In genomic region chr9:5817776-5818336, GRCh38 we compare ENCODE assay signal across 1 cellular context.
A peak's percentile ranks its signal among the peaks of the same experiment; 100 is the strongest.
TF ChIP-seq lines count a peak whose summit lies in the region.

No MANE protein-coding gene starts in this region.

TF ChIP-seq in K562, 482 proteins besides CTCF, POLR2A, EP300 and RAD21 (continued from another document):
- TF ChIP-seq THAP7 (CRISPR knock-in tag; IDR thresholded peaks at IDR 0.05) (no peak), SAP30 (IDR thresholded peaks at IDR 0.05; ENCODE audit: borderline replicate concordance, insufficient read depth, low read depth, low read length, poor library complexity, severe bottlenecking) (no peak), ZKSCAN8 (CRISPR knock-in tag; IDR thresholded peaks at IDR 0.05) (no peak), ARNT (IDR thresholded peaks at IDR 0.05) (no peak), ZNF140 (CRISPR knock-in tag; IDR thresholded peaks at IDR 0.05) (no peak), TEAD4 (IDR thresholded peaks at IDR 0.05; ENCODE audit: low read length) (peak; percentile 74), TEAD4 (CRISPR knock-in tag; IDR thresholded peaks at IDR 0.05; ENCODE audit: borderline replicate concordance) (no peak), CCNT2 (IDR thresholded peaks at IDR 0.05; ENCODE audit: borderline replicate concordance, extremely low read depth, insufficient read length, low read depth, low read length) (no peak), SOX6 (IDR thresholded peaks at IDR 0.05) (peak; percentile 34; the same call in 1 of the 2 replicates), ETV1 (tag; conservative IDR thresholded peaks at IDR 0.05; ENCODE audit: low read depth) (no peak), SMARCE1 (IDR thresholded peaks at IDR 0.05) (peak; percentile 70; the same call in 1 of the 2 replicates), MAFK (IDR thresholded peaks at IDR 0.05; ENCODE audit: low read length) (peak; percentile 7; the same call in 1 of the 2 replicates), ZNF445 (CRISPR knock-in tag; IDR thresholded peaks at IDR 0.05; ENCODE audit: low read depth) (no peak), ZNF384 (IDR thresholded peaks at IDR 0.05; ENCODE audit: low read depth, low read length) (peak; percentile 86), FOSL1 (tag; conservative IDR thresholded peaks at IDR 0.05) (peak; percentile 77), JUN (IDR thresholded peaks at IDR 0.05; ENCODE audit: borderline replicate concordance, low read depth, low read length) (0 out of 2 replicates have a peak, but pooled peaks have one; percentile 50), JUN (CRISPR knock-in tag; IDR thresholded peaks at IDR 0.05; ENCODE audit: borderline replicate concordance) (no peak), PTRF (tag; IDR thresholded peaks at IDR 0.05) (no peak), GATAD2B (IDR thresholded peaks at IDR 0.05; ENCODE audit: borderline replicate concordance) (no peak), TEAD2 (tag; IDR thresholded peaks at IDR 0.05) (peak; percentile 68; the same call in 1 of the 2 replicates), CEBPG (CRISPR knock-in tag; IDR thresholded peaks at IDR 0.05) (no peak), CEBPG (tag; conservative IDR thresholded peaks at IDR 0.05 in 1 of 2, IDR thresholded peaks at IDR 0.05 in 1 of 2) (peak; percentile 81 to 89), HDAC8 (tag; IDR thresholded peaks at IDR 0.05) (no peak), NFE2 (IDR thresholded peaks at IDR 0.05; ENCODE audit: low read depth) (peak; percentile 78), TRIM24 (IDR thresholded peaks at IDR 0.05) (peak; percentile 47 to 71), CEBPB (tag; IDR thresholded peaks at IDR 0.05) (peak; percentile 77), ZNF444 (CRISPR knock-in tag; IDR thresholded peaks at IDR 0.05) (no peak), FOXM1 (IDR thresholded peaks at IDR 0.05; ENCODE audit: low read depth) (no peak), FOXM1 (CRISPR knock-in tag; IDR thresholded peaks at IDR 0.05; ENCODE audit: low read depth) (no peak), ATF7 (IDR thresholded peaks at IDR 0.05) (peak; percentile 69), ZFX (CRISPR knock-in tag; IDR thresholded peaks at IDR 0.05) (no peak), DPF2 (IDR thresholded peaks at IDR 0.05) (peak; percentile 60; the same call in 1 of the 2 replicates), C11orf30 (IDR thresholded peaks at IDR 0.05; ENCODE audit: low read depth) (peak; percentile 54; the same call in 1 of the 2 replicates), U2AF1 (optimal IDR thresholded peaks at IDR 0.05; ENCODE audit: low read depth, low read length) (no peak), ZNF23 (CRISPR knock-in tag; IDR thresholded peaks at IDR 0.05) (no peak), SMARCC2 (IDR thresholded peaks at IDR 0.05; ENCODE audit: low read depth) (0 out of 2 replicates have a peak, but pooled peaks have one; percentile 19), MTA3 (IDR thresholded peaks at IDR 0.05; ENCODE audit: borderline replicate concordance) (no peak), ARID1B (IDR thresholded peaks at IDR 0.05) (peak; percentile 54; the same call in 1 of the 2 replicates), TBL1XR1 (IDR thresholded peaks at IDR 0.05; ENCODE audit: low read length in 2 of 2) (no peak), POLR2B (IDR thresholded peaks at IDR 0.05; ENCODE audit: low read depth, partially characterized antibody) (no peak), ZNF318 (IDR thresholded peaks at IDR 0.05; ENCODE audit: borderline replicate concordance in 1 of 2, low read depth in 1 of 2) (peak in 1 of 2 experiments; percentile 61; a peak in 2 of 4 replicates), ZNF324 (CRISPR knock-in tag; IDR thresholded peaks at IDR 0.05) (no peak), ZNF316 (IDR thresholded peaks at IDR 0.05) (peak; percentile 19; the same call in 1 of the 2 replicates), MIER1 (IDR thresholded peaks at IDR 0.05; ENCODE audit: low read depth) (no peak), YY1 (IDR thresholded peaks at IDR 0.05; ENCODE audit: borderline replicate concordance in 1 of 3, control insufficient read depth in 1 of 3, extremely low read depth in 1 of 3, insufficient read depth in 3 of 3, insufficient read length in 1 of 3, insufficient replicate concordance in 2 of 3, low read depth in 1 of 3, low read length in 2 of 3) (no peak)
- TF ChIP-seq, protein P1, sequence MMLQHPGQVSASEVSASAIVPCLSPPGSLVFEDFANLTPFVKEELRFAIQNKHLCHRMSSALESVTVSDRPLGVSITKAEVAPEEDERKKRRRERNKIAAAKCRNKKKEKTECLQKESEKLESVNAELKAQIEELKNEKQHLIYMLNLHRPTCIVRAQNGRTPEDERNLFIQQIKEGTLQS (IDR thresholded peaks at IDR 0.05): peak; percentile 92
- TF ChIP-seq, protein P1 (CRISPR knock-in tag; conservative IDR thresholded peaks at IDR 0.05): no peak
- TF ChIP-seq, protein P2, sequence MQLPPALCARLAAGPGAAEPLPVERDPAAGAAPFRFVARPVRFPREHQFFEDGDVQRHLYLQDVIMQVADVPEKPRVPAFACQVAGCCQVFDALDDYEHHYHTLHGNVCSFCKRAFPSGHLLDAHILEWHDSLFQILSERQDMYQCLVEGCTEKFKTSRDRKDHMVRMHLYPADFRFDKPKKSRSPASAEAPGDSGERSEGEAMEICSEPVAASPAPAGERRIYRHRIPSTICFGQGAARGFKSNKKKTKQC (CRISPR knock-in tag; IDR thresholded peaks at IDR 0.05): no peak
- TF ChIP-seq, protein P3, sequence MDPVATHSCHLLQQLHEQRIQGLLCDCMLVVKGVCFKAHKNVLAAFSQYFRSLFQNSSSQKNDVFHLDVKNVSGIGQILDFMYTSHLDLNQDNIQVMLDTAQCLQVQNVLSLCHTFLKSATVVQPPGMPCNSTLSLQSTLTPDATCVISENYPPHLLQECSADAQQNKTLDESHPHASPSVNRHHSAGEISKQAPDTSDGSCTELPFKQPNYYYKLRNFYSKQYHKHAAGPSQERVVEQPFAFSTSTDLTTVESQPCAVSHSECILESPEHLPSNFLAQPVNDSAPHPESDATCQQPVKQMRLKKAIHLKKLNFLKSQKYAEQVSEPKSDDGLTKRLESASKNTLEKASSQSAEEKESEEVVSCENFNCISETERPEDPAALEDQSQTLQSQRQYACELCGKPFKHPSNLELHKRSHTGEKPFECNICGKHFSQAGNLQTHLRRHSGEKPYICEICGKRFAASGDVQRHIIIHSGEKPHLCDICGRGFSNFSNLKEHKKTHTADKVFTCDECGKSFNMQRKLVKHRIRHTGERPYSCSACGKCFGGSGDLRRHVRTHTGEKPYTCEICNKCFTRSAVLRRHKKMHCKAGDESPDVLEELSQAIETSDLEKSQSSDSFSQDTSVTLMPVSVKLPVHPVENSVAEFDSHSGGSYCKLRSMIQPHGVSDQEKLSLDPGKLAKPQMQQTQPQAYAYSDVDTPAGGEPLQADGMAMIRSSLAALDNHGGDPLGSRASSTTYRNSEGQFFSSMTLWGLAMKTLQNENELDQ (CRISPR knock-in tag; IDR thresholded peaks at IDR 0.05; ENCODE audit: borderline replicate concordance): no peak
